9 cellular contexts compared by ENCODE assay signal in the genomic region with DNA sequence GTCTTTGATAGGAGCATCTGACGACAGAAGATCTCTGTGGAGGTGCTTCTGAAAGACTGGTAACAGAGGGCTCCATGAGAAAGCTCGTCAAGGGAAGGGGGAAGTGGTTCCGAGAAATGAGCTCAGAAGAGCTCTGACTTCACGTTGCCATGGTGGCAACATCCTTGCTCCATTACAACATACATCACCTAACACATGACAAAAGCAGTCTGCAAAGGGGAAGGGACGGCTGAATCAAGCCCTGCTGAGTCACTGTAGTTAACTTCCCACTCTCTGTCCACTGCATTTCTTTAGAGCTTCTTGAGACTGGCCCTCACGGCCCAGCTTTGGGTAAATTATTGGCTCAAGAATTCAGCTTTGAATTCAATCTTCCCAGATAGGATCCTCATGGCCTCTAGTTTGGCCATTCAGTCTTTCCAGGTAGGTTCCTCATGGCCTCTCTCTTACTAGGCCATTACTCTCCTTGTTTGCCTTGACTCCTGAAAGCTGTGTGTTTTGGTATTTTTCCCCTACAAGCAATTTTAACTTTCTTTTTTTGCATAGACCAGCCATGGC.
DNase-seq lines count a peak whose midpoint lies in the region; ATAC-seq and TF ChIP-seq lines count a peak whose summit lies in the region.
"Had no signal": no experiment of that assay in that cellular context is flagged by ENCODE, and none has a peak within 500 bp of the region (broad histone marks: within the 10 kb centered on the region; RNA-seq: fewer than 3 reads in every experiment).

No MANE protein-coding gene starts in this region.

- no peak for ATAC-seq in SK-N-SH treated with all-trans-retinoic acid at 6 μM for 48 hours

- H3K27me3 ChIP-seq in stomach: no peaks in the 10 kb centered on the region
- H3K27me3 ChIP-seq in H9 (ENCODE audit: insufficient read depth, low read length): no peaks in the 10 kb centered on the region

- no peak overlapping the region for H2BK12ac ChIP-seq in H9 (ENCODE audit: insufficient read length, low read depth, low read length)

- H3K56ac ChIP-seq in H9 (ENCODE audit: insufficient read length, low read depth, low read length): no peak overlapping the region

- H2AFZ ChIP-seq in H9 (ENCODE audit: low read length): no peak overlapping the region

- H4K91ac ChIP-seq in H9 (ENCODE audit: insufficient read length, low read depth, low read length): no peak overlapping the region

- H4K5ac ChIP-seq in H9 (ENCODE audit: insufficient read length, low read depth, low read length): no peak overlapping the region

- no peak overlapping the region for H3K4me3 ChIP-seq in stomach

- H3K4ac ChIP-seq in H9 (ENCODE audit: low read depth, low read length): no peak overlapping the region

- no peak overlapping the region for H3K9ac ChIP-seq in H9 (ENCODE audit: extremely low read depth, insufficient read length, low read length)

- H2BK15ac ChIP-seq in H9 (ENCODE audit: low read depth, low read length): no peak overlapping the region

- no peak for TF ChIP-seq POLR2A in stomach (IDR thresholded peaks at IDR 0.05)

- H3K4me1 ChIP-seq in stomach: peaks cover 18 to 36% (median 28%) of the 10 kb centered on the region in 4 donors
- H3K4me1 ChIP-seq in H9 (ENCODE audit: insufficient read depth, low read length): no peaks in the 10 kb centered on the region

- no peak for TF ChIP-seq EP300 in stomach (IDR thresholded peaks at IDR 0.05)

- intact Hi-C loops in cardiac septum (cut with DNase I) (loop anchor here (10.0 kb wide), 1 partner anchor 105 kb away; no protein-coding TSS in a partner anchor), stomach (cut with DNase I; ENCODE audit: low total_unique reads) (no loop called here)

- H3K4me3 Mint-ChIP-seq in H9: no peak overlapping the region
- H3K4me3 Mint-ChIP-seq: immature natural killer cell had no signal

- H3K9me3 ChIP-seq in stomach: no peaks in the 10 kb centered on the region
- H3K9me3 ChIP-seq in H9 (ENCODE audit: control insufficient read depth, low read depth, low read length): no peaks in the 10 kb centered on the region

- TF ChIP-seq CTCF in stomach (IDR thresholded peaks at IDR 0.05) (no peak), H9 (conservative IDR thresholded peaks at IDR 0.05) (no peak)

- H3K79me2 ChIP-seq in H9 (ENCODE audit: insufficient read depth, low read length): no peaks in the 10 kb centered on the region

- no peak overlapping the region for H2BK20ac ChIP-seq in H9 (ENCODE audit: low read depth, low read length, poor library complexity, severe bottlenecking)

- H3K14ac ChIP-seq in H9 (ENCODE audit: insufficient read depth, low read length): no peak overlapping the region

- peak overlapping the region in 4 of 5 donors; percentile 96 to 99 (median 98) for H3K27ac ChIP-seq in stomach
- no peak overlapping the region for H3K27ac ChIP-seq in H9 (ENCODE audit: insufficient read length, low read depth, low read length)

- no peak overlapping the region for H2BK120ac ChIP-seq in H9 (ENCODE audit: low read depth, low read length, poor library complexity, severe bottlenecking)

- H2BK5ac ChIP-seq in H9 (ENCODE audit: insufficient read length, low read length): no peak overlapping the region

- H3T11ph ChIP-seq in H9 (ENCODE audit: low read length): no peak overlapping the region

- no peak overlapping the region for H3K4me2 ChIP-seq in H9 (ENCODE audit: insufficient read depth, insufficient read length, low read length)

- no peaks in the 10 kb centered on the region for H3K79me1 ChIP-seq in H9 (ENCODE audit: insufficient read depth, low read depth, low read length, poor library complexity, severe bottlenecking)

- H2AK5ac ChIP-seq in H9 (ENCODE audit: insufficient read length, low read length): no peak overlapping the region

- H3K4me1 Mint-ChIP-seq in H9: peaks cover under 1 to 10% of the 10 kb centered on the region in 2 experiments
- H3K4me1 Mint-ChIP-seq: immature natural killer cell had no signal

- no peaks in the 10 kb centered on the region for H3K9me3 Mint-ChIP-seq in H9
- H3K9me3 Mint-ChIP-seq: immature natural killer cell had no signal

- H3K18ac ChIP-seq in H9 (ENCODE audit: insufficient read length, low read depth, low read length): no peak overlapping the region

- H4K20me1 ChIP-seq in H9 (ENCODE audit: control insufficient read depth, insufficient read depth, insufficient read length): no peaks in the 10 kb centered on the region

- no peak overlapping the region for H3K23ac ChIP-seq in H9 (ENCODE audit: insufficient read length, low read depth, low read length)

- no peaks in the 10 kb centered on the region for H3K36me3 ChIP-seq in stomach

- H4K8ac ChIP-seq in H9 (replicated peaks; ENCODE audit: insufficient read length, low read depth, low read length): no peak overlapping the region

- DNase-seq in NCI-H748 (lab: John Stamatoyannopoulos, UW; ENCODE audit: unreplicated experiment) (peak; percentile 4), NCI-H748 treated with DMSO at 0.1 percent for 48 hours (lab: John Stamatoyannopoulos, UW) (no peak), UCSD-AML1 (lab: John Stamatoyannopoulos, UW; ENCODE audit: unreplicated experiment) (peak; percentile 61), cardiac septum (ENCODE audit: low spot score) (peak; percentile 85), stomach (peak; percentile 36), H9 (no peak), NCI-H128 (lab: John Stamatoyannopoulos, UW; ENCODE audit: unreplicated experiment) (no peak)

- 63 to 81% (median 77%) methylated on average over 6 of the region's 6 CpGs for WGBS in stomach, 5 donors
- WGBS in H9 (ENCODE audit: extremely low coverage, insufficient read length, low lambda C conversion rate): no CpG with 5 or more reads among the region's 6 CpGs

- no peaks in the 10 kb centered on the region; the same call in 1 of the 2 replicates for H3K27me3 Mint-ChIP-seq in H9 (ENCODE audit: low read depth)

- peak overlapping the region in 1 of 3 experiments; percentile 58; a peak in 1 of 7 replicates for H3K27ac Mint-ChIP-seq in H9
- H3K27ac Mint-ChIP-seq: immature natural killer cell had no signal

- H3K36me3 Mint-ChIP-seq in H9 (ENCODE audit: insufficient read depth in 1 of 3, low read depth in 3 of 3): no peaks in the 10 kb centered on the region
- H3K36me3 Mint-ChIP-seq: immature natural killer cell had no signal

- H3K23me2 ChIP-seq in H9 (ENCODE audit: insufficient read length, low read depth, low read length, poor library complexity, severe bottlenecking): no peaks in the 10 kb centered on the region

TF ChIP-seq in SK-N-SH treated with all-trans-retinoic acid at 6 μM for 48 hours, 23 proteins besides CTCF, POLR2A, EP300 and RAD21:
- TF ChIP-seq ISL1 (CRISPR knock-in tag; IDR thresholded peaks at IDR 0.05): no peak
- TF ChIP-seq OSR1 (CRISPR knock-in tag; IDR thresholded peaks at IDR 0.05): no peak
- no peak for TF ChIP-seq TCF4 (CRISPR knock-in tag; IDR thresholded peaks at IDR 0.05; ENCODE audit: borderline replicate concordance)
- TF ChIP-seq ESRRG (CRISPR knock-in tag; IDR thresholded peaks at IDR 0.05): no peak
- TF ChIP-seq ZNF8 (CRISPR knock-in tag; IDR thresholded peaks at IDR 0.05): no peak
- TF ChIP-seq, protein P1, sequence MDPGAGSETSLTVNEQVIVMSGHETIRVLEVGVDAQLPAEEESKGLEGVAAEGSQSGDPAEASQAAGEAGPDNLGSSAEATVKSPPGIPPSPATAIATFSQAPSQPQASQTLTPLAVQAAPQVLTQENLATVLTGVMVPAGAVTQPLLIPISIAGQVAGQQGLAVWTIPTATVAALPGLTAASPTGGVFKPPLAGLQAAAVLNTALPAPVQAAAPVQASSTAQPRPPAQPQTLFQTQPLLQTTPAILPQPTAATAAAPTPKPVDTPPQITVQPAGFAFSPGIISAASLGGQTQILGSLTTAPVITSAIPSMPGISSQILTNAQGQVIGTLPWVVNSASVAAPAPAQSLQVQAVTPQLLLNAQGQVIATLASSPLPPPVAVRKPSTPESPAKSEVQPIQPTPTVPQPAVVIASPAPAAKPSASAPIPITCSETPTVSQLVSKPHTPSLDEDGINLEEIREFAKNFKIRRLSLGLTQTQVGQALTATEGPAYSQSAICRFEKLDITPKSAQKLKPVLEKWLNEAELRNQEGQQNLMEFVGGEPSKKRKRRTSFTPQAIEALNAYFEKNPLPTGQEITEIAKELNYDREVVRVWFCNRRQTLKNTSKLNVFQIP (CRISPR knock-in tag; IDR thresholded peaks at IDR 0.05; ENCODE audit: borderline replicate concordance, low read depth): no peak
- no peak for TF ChIP-seq SNAI2 (CRISPR knock-in tag; IDR thresholded peaks at IDR 0.05)
- TF ChIP-seq ZC3H10 (CRISPR knock-in tag; IDR thresholded peaks at IDR 0.05): no peak
- TF ChIP-seq, protein P2, sequence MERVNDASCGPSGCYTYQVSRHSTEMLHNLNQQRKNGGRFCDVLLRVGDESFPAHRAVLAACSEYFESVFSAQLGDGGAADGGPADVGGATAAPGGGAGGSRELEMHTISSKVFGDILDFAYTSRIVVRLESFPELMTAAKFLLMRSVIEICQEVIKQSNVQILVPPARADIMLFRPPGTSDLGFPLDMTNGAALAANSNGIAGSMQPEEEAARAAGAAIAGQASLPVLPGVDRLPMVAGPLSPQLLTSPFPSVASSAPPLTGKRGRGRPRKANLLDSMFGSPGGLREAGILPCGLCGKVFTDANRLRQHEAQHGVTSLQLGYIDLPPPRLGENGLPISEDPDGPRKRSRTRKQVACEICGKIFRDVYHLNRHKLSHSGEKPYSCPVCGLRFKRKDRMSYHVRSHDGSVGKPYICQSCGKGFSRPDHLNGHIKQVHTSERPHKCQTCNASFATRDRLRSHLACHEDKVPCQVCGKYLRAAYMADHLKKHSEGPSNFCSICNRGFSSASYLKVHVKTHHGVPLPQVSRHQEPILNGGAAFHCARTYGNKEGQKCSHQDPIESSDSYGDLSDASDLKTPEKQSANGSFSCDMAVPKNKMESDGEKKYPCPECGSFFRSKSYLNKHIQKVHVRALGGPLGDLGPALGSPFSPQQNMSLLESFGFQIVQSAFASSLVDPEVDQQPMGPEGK (CRISPR knock-in tag; IDR thresholded peaks at IDR 0.05; ENCODE audit: borderline replicate concordance): no peak
- TF ChIP-seq GLIS3 (CRISPR knock-in tag; IDR thresholded peaks at IDR 0.05): no peak
- no peak for TF ChIP-seq ARNTL (CRISPR knock-in tag; IDR thresholded peaks at IDR 0.05; ENCODE audit: borderline replicate concordance, low read depth)
- TF ChIP-seq, protein P3, sequence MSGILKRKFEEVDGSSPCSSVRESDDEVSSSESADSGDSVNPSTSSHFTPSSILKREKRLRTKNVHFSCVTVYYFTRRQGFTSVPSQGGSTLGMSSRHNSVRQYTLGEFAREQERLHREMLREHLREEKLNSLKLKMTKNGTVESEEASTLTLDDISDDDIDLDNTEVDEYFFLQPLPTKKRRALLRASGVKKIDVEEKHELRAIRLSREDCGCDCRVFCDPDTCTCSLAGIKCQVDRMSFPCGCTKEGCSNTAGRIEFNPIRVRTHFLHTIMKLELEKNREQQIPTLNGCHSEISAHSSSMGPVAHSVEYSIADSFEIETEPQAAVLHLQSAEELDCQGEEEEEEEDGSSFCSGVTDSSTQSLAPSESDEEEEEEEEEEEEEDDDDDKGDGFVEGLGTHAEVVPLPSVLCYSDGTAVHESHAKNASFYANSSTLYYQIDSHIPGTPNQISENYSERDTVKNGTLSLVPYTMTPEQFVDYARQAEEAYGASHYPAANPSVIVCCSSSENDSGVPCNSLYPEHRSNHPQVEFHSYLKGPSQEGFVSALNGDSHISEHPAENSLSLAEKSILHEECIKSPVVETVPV (CRISPR knock-in tag; IDR thresholded peaks at IDR 0.05): no peak

Comparison
In these comparisons a context has a peak if more than half of its experiments do, and no peak if none do; other contexts are left out.
1. DNase-seq: peak in NCI-H748 (single experiment), UCSD-AML1 (single experiment), cardiac septum (single experiment) and stomach (single experiment); none in NCI-H748 treated with DMSO at 0.1 percent for 48 hours (single experiment), H9 (single experiment) and NCI-H128 (single experiment).